ENCODE assay signal across 21 cellular contexts in genomic region chr18:73124165-73124564, GRCh38.
"Had no signal": no experiment of that assay in that cellular context is flagged by ENCODE, and none has a peak within 500 bp of the region (broad histone marks: within the 10 kb centered on the region; RNA-seq: fewer than 3 reads in every experiment).

No MANE protein-coding gene starts in this region.

- H3K4me3 Mint-ChIP-seq: activated naive CD4-positive, alpha-beta T cell treated with anti-CD3 and anti-CD28 coated beads, Interleukin-2, amount 10 ng/mL, durations not matched to agents 7 days and 5 days; immature natural killer cell; nephron; stimulated activated naive B cell treated with anti-CD40 and anti-IgM and Interleukin-4, amounts not matched to agents 10 μg/mL and 1 μg/mL and 100 μg/mL, for 72 hours had no signal

- H3K9me3 Mint-ChIP-seq: nephron had no signal

- H3K27me3 ChIP-seq: body of pancreas, colonic mucosa, left lung, thyroid gland, uterus had no signal

- H3K4me1 ChIP-seq: body of pancreas, colonic mucosa, left lung, thyroid gland, uterus had no signal

- H3K36me3 ChIP-seq: colonic mucosa, left lung, thyroid gland, uterus had no signal

- H3K4me1 Mint-ChIP-seq: activated naive CD4-positive, alpha-beta T cell treated with anti-CD3 and anti-CD28 coated beads, Interleukin-2, amount 10 ng/mL, durations not matched to agents 7 days and 5 days; immature natural killer cell had no signal

- DNase-seq: activated CD4-positive, alpha-beta T cell treated with anti-CD3 and anti-CD28 coated beads, Interleukin-2, amount 50 U/mL, for 48 hours; activated naive CD4-positive, alpha-beta T cell treated with anti-CD3 and anti-CD28 coated beads, Interleukin-2, amount 10 ng/mL, durations not matched to agents 7 days and 5 days; body of pancreas; caudate nucleus; colonic mucosa; foreskin melanocyte; head of caudate nucleus; immature natural killer cell; left lung; mesendoderm; nucleus accumbens; right cardiac atrium; stimulated activated CD4-positive, alpha-beta T cell treated with anti-CD3 and anti-CD28 coated beads, Interleukin-15, amount 100 ng/mL, for 24 hours; stimulated activated CD4-positive, alpha-beta T cell treated with anti-CD3 and anti-CD28 coated beads, Interleukin-4, amount 100 ng/mL, for 1 hour; stimulated activated naive B cell treated with anti-CD40 and anti-IgM and Interleukin-4, amounts not matched to agents 10 μg/mL and 1 μg/mL and 100 μg/mL, for 72 hours; thyroid gland had no signal

- FAIRE-seq: endometrium had no signal

- ATAC-seq: body of pancreas; left lung; right cardiac atrium; stimulated activated naive B cell treated with anti-CD40 and anti-IgM and Interleukin-4, amounts not matched to agents 10 μg/mL and 1 μg/mL and 100 μg/mL, for 72 hours had no signal

- H3K27ac ChIP-seq: body of pancreas, colonic mucosa, left lung, skin epidermis, thyroid gland, uterus had no signal

- H3K27me3 Mint-ChIP-seq: activated naive CD4-positive, alpha-beta T cell treated with anti-CD3 and anti-CD28 coated beads, Interleukin-2, amount 10 ng/mL, durations not matched to agents 7 days and 5 days; progenitor cell of endocrine pancreas; stimulated activated naive B cell treated with anti-CD40 and anti-IgM and Interleukin-4, amounts not matched to agents 10 μg/mL and 1 μg/mL and 100 μg/mL, for 72 hours had no signal

- H3K27ac Mint-ChIP-seq: activated naive CD4-positive, alpha-beta T cell treated with anti-CD3 and anti-CD28 coated beads, Interleukin-2, amount 10 ng/mL, durations not matched to agents 7 days and 5 days; immature natural killer cell; nephron; progenitor cell of endocrine pancreas; stimulated activated naive B cell treated with anti-CD40 and anti-IgM and Interleukin-4, amounts not matched to agents 10 μg/mL and 1 μg/mL and 100 μg/mL, for 72 hours had no signal

- H3K9me3 ChIP-seq: body of pancreas, colonic mucosa, thyroid gland, uterus had no signal

- H3K36me3 Mint-ChIP-seq: activated naive CD4-positive, alpha-beta T cell treated with anti-CD3 and anti-CD28 coated beads, Interleukin-2, amount 10 ng/mL, durations not matched to agents 7 days and 5 days; immature natural killer cell had no signal

- H3K4me3 ChIP-seq: body of pancreas, colonic mucosa, left lung, skin epidermis, thyroid gland, uterus had no signal
